ENCODE assay signal across 8 cellular contexts in the genomic region with DNA sequence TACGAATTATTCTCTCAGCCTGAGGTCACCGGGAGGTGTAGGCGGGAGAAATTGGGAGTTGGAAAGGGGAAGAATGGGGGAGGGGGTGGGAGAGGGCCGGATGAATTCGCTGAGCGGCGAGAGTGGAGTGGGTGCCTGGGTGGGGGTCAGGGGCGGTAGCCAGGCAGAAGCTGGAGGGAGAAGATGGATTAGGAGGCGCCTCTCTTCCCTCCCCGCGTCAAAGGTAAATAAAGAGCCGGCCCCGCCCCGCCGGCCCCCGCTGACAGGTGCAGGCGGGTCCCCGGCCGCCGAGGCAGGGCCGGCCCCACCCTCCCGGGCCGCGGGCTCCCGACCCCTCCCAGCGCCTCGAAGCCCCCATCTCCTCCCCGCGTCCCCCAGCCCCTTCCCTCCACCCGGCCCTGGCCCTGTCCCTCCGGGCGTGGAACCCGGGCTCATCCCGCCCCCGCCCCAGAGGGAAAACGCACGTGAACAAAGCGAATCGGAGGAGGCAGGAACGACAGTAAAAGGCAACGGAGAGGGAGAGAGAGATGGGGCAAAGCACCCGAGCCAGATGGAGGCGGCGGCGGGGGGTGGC. TPM values are rescaled to one million over a fixed set of nuclear protein-coding genes. Genes with fewer than 3 reads are reported as not detected.
A peak's percentile ranks its signal among the peaks of the same experiment; 100 is the strongest.
DNase-seq lines count a peak whose midpoint lies in the region; ATAC-seq and TF ChIP-seq lines count a peak whose summit lies in the region.

No MANE protein-coding gene starts in this region.

- POLR2A ChIA-PET in activated CD8-positive, alpha-beta T cell treated with anti-CD3 and anti-CD28 coated beads for 36 hours (lab: Charles Lee) = interaction anchor here (1.0 kb wide), 1 partner anchor 24 kb away, joined by 3 read pairs; no protein-coding TSS in a partner anchor

- no peaks in the 10 kb centered on the region for H3K36me3 Mint-ChIP-seq in activated CD8-positive, alpha-beta T cell treated with anti-CD3 and anti-CD28 coated beads for 36 hours (ENCODE audit: low read depth)

- H3K4me1 Mint-ChIP-seq in activated CD8-positive, alpha-beta T cell treated with anti-CD3 and anti-CD28 coated beads for 36 hours (ENCODE audit: low read depth) = no peaks in the 10 kb centered on the region

- peak; percentile 4 to 10 for ATAC-seq in activated CD4-positive, CD25-positive, alpha-beta regulatory T cell treated with anti-CD3 and anti-CD28 coated beads, Interleukin-2, amount 50 U/mL, for 24 hours
- ATAC-seq in activated CD8-positive, alpha-beta T cell treated with anti-CD3 and anti-CD28 coated beads for 36 hours = peak; percentile 17
- no peak for ATAC-seq in HG03135 (IDR thresholded peaks at IDR 0.05; ENCODE audit: unreplicated experiment)

- no peak for DNase-seq in activated CD4-positive, CD25-positive, alpha-beta regulatory T cell (lab: John Stamatoyannopoulos, UW)
- DNase-seq in activated CD8-positive, alpha-beta T cell treated with anti-CD3 and anti-CD28 coated beads for 36 hours = no peak
- peak; percentile 75 for DNase-seq in iPS-NIHi11 (ENCODE audit: low spot score)
- peak in 2 of 49 donors; percentile 52 to 85 for DNase-seq in substantia nigra (lab: John Stamatoyannopoulos, UW)
- no peak for DNase-seq in NCI-H1092 treated with DMSO at 0.1 percent for 48 hours (lab: John Stamatoyannopoulos, UW)
- no peak for DNase-seq in HUDEP-2 (lab: John Stamatoyannopoulos, UW; ENCODE audit: unreplicated experiment in 76 of 76)

- peaks cover 20% of the 10 kb centered on the region for H3K27me3 Mint-ChIP-seq in activated CD8-positive, alpha-beta T cell treated with anti-CD3 and anti-CD28 coated beads for 36 hours

- H3K27ac Mint-ChIP-seq in activated CD8-positive, alpha-beta T cell treated with anti-CD3 and anti-CD28 coated beads for 36 hours = no peak overlapping the region

- intact Hi-C loops in activated CD8-positive, alpha-beta T cell treated with anti-CD3 and anti-CD28 coated beads for 36 hours (cut with micrococcal nuclease) = no loop called here

- CTCF ChIA-PET in activated CD8-positive, alpha-beta T cell treated with anti-CD3 and anti-CD28 coated beads for 36 hours (lab: Charles Lee) = no interaction called here

- H3K4me3 Mint-ChIP-seq in activated CD8-positive, alpha-beta T cell treated with anti-CD3 and anti-CD28 coated beads for 36 hours = peak overlapping the region; percentile 82

- H3K27ac ChIP-seq in substantia nigra (ENCODE audit: low read depth, low read length, poor library complexity, severe bottlenecking) = peak overlapping the region; percentile 98

- no peak for TF ChIP-seq CTCF in activated CD8-positive, alpha-beta T cell treated with anti-CD3 and anti-CD28 coated beads for 36 hours (IDR thresholded peaks at IDR 0.05)

- H3K9me3 Mint-ChIP-seq in activated CD8-positive, alpha-beta T cell treated with anti-CD3 and anti-CD28 coated beads for 36 hours = no peaks in the 10 kb centered on the region

RNA-seq across cellular contexts. Expression of a gene that starts 0.9 kb away (rescaled TPM):
- 1 to 10 TPM; 2.7 to 2.9 TPM for total RNA-seq in activated CD8-positive, alpha-beta T cell treated with anti-CD3 and anti-CD28 coated beads for 36 hours

RNA-seq across cellular contexts. Expression of a gene that starts 19.5 kb away (rescaled TPM):
- 100 to 1,000 TPM; 111 to 120 TPM for total RNA-seq in activated CD8-positive, alpha-beta T cell treated with anti-CD3 and anti-CD28 coated beads for 36 hours

RNA-seq across cellular contexts. Expression of a gene that starts 45.7 kb away (rescaled TPM):
- under 1 TPM in 1 of 2 experiments, not detected in 1; 0.09 TPM for total RNA-seq in activated CD8-positive, alpha-beta T cell treated with anti-CD3 and anti-CD28 coated beads for 36 hours

RNA-seq across cellular contexts. Expression of a gene that starts 47.0 kb away (rescaled TPM):
- total RNA-seq in activated CD8-positive, alpha-beta T cell treated with anti-CD3 and anti-CD28 coated beads for 36 hours = 1 to 10 TPM; 2.4 to 2.8 TPM
